ENCODE assay signal across 7 cellular contexts in the genomic region with DNA sequence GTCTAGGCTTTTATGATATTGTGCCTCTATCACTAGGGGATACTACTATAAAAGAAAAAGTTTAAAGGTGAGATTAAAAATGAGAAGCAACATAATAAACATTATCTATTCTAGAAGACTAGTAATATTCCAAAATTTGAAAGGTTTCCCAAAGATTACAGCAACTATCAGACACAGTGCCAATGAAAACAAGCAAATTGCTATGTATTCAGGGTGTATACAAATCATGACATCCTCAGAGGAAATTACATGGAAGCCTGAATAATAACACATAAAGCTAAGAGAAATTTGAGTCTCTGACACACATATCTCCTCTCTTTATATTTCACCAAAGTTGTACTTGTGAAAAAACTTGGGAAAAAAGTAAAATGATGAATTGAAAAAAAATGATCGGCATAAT.
"Had no signal": no experiment of that assay in that cellular context is flagged by ENCODE, and none has a peak within 500 bp of the region (broad histone marks: within the 10 kb centered on the region; RNA-seq: fewer than 3 reads in every experiment).

No MANE protein-coding gene starts in this region.

- H3K36me3 ChIP-seq: HAP-1 had no signal

- H3K4me3 ChIP-seq: GM23248, HAP-1 had no signal

- FAIRE-seq: HepG2 had no signal

- H3K4me1 ChIP-seq: HAP-1 had no signal

- H3K9ac ChIP-seq: GM23248 had no signal

- H3K27ac ChIP-seq: GM23248, HL-60 had no signal

- DNase-seq: GM23248, GOT3, H7, HFFc6 had no signal

- H3K9me3 ChIP-seq: HAP-1 had no signal

- H2AFZ ChIP-seq: GM23248 had no signal
